In genomic region chr5:89343666-89344065, GRCh38 we compare ENCODE assay signal across 8 cellular contexts.
DNase-seq lines count a peak whose midpoint lies in the region; ATAC-seq and TF ChIP-seq lines count a peak whose summit lies in the region.

No MANE protein-coding gene starts in this region.

- DNase-seq in Calu3 (peak; percentile 2), midbrain (lab: John Stamatoyannopoulos, UW) (no peak), cerebellar cortex (ENCODE audit: low spot score) (no peak), ACHN (no peak), T1000 (lab: John Stamatoyannopoulos, UW) (no peak)
- peak; percentile 19 for DNase-seq in T-helper 2 cell treated with Interferon-gamma antibody and Interleukin-4, amounts not matched to agents 5 μg/mL and 100 μg/mL, for 36 hours (ENCODE audit: low spot score)

- ATAC-seq in GM19455 (IDR thresholded peaks at IDR 0.05; ENCODE audit: unreplicated experiment): peak; percentile 89
- peak; percentile 92 for ATAC-seq in HG03439 (IDR thresholded peaks at IDR 0.05; ENCODE audit: unreplicated experiment)

- no TSS peak for BruUV-seq in Calu3 (replicated peaks; lab: Mats Ljungman, UMichigan)

- in situ Hi-C loops in ACHN (cut with HindIII; ENCODE audit: low pct_ligation_motif_present, low pct_unique_long_range_greater_than_20kb, low sequenced_read_pairs): no loop called here

- intact Hi-C loops in Calu3 (cut with micrococcal nuclease; ENCODE audit: unreplicated experiment): no loop called here

- H3K27me3 Mint-ChIP-seq in Calu3 (ENCODE audit: unreplicated experiment): no peaks in the 10 kb centered on the region
- H3K27me3 Mint-ChIP-seq in T-helper 2 cell treated with Interferon-gamma antibody and Interleukin-4, amounts not matched to agents 5 μg/mL and 100 μg/mL, for 36 hours (ENCODE audit: low read depth): no peaks in the 10 kb centered on the region

- no peak overlapping the region for H3K4me3 Mint-ChIP-seq in Calu3 (ENCODE audit: low read depth, unreplicated experiment)
- no peak overlapping the region for H3K4me3 Mint-ChIP-seq in T-helper 2 cell treated with Interferon-gamma antibody and Interleukin-4, amounts not matched to agents 5 μg/mL and 100 μg/mL, for 36 hours

- H3K27ac Mint-ChIP-seq in Calu3 (ENCODE audit: unreplicated experiment): no peak overlapping the region
- H3K27ac Mint-ChIP-seq in T-helper 2 cell treated with Interferon-gamma antibody and Interleukin-4, amounts not matched to agents 5 μg/mL and 100 μg/mL, for 36 hours: no peak overlapping the region

- CTCF ChIA-PET in Calu3 (lab: Charles Lee): no interaction called here

- H3K4me1 Mint-ChIP-seq in Calu3 (ENCODE audit: low read depth, unreplicated experiment): no peaks in the 10 kb centered on the region
- H3K4me1 Mint-ChIP-seq in T-helper 2 cell treated with Interferon-gamma antibody and Interleukin-4, amounts not matched to agents 5 μg/mL and 100 μg/mL, for 36 hours (ENCODE audit: low read depth): peaks cover 10% of the 10 kb centered on the region

- no peaks in the 10 kb centered on the region for H3K36me3 Mint-ChIP-seq in Calu3 (ENCODE audit: insufficient read depth, unreplicated experiment)
- no peaks in the 10 kb centered on the region for H3K36me3 Mint-ChIP-seq in T-helper 2 cell treated with Interferon-gamma antibody and Interleukin-4, amounts not matched to agents 5 μg/mL and 100 μg/mL, for 36 hours (ENCODE audit: low read depth)

- TF ChIP-seq CTCF in Calu3 (IDR thresholded peaks at IDR 0.05; ENCODE audit: unreplicated experiment): no peak

- no peaks in the 10 kb centered on the region for H3K9me3 Mint-ChIP-seq in Calu3 (ENCODE audit: low read depth, unreplicated experiment)
- no peaks in the 10 kb centered on the region for H3K9me3 Mint-ChIP-seq in T-helper 2 cell treated with Interferon-gamma antibody and Interleukin-4, amounts not matched to agents 5 μg/mL and 100 μg/mL, for 36 hours

Comparison
In these comparisons a context has a peak if more than half of its experiments do, and no peak if none do; other contexts are left out.
1. DNase-seq: peak in Calu3 (single experiment) and T-helper 2 cell treated with Interferon-gamma antibody and Interleukin-4, amounts not matched to agents 5 μg/mL and 100 μg/mL, for 36 hours (single experiment); none in midbrain (single experiment), cerebellar cortex (single experiment), ACHN (single experiment) and T1000 (single experiment).